Comparison of ENCODE assay signal across 8 cellular contexts in genomic region chr9:113578877-113579269, GRCh38.
A peak's percentile ranks its signal among the peaks of the same experiment; 100 is the strongest.
DNase-seq lines count a peak whose midpoint lies in the region; FAIRE-seq and TF ChIP-seq lines count a peak whose summit lies in the region.

No MANE protein-coding gene starts in this region.

- no peaks in the 10 kb centered on the region for H3K9me3 ChIP-seq in duodenal mucosa (ENCODE audit: control insufficient read depth in 1 of 2, low read length in 2 of 2)

- H3K9ac ChIP-seq in duodenal mucosa (ENCODE audit: low read depth in 1 of 2, low read length in 2 of 2): peak overlapping the region in 1 of 2 donors; percentile 15

- H3K27ac ChIP-seq in duodenal mucosa (ENCODE audit: low read depth, low read length): peak overlapping the region; percentile 30

- peaks cover 54 to 61% of the 10 kb centered on the region in 2 donors for H3K4me1 ChIP-seq in duodenal mucosa (ENCODE audit: control insufficient read depth in 1 of 2, insufficient read depth in 2 of 2, low read length in 2 of 2)

- no peak for TF ChIP-seq CTCF in GM12864 (IDR thresholded peaks at IDR 0.05; ENCODE audit: low read depth, low read length, missing control alignments)
- no peak for TF ChIP-seq CTCF in HFF-Myc (IDR thresholded peaks at IDR 0.05; ENCODE audit: low read depth, low read length, missing control alignments)

- no peak overlapping the region; the same call in 1 of the 2 replicates for H3K4me3 ChIP-seq in GM12864 (ENCODE audit: low read depth, low read length)
- H3K4me3 ChIP-seq in HFF-Myc (replicated peaks; ENCODE audit: low read depth, low read length): no peak overlapping the region
- no peak overlapping the region for H3K4me3 ChIP-seq in duodenal mucosa (ENCODE audit: low read depth in 1 of 2, low read length in 2 of 2)

- FAIRE-seq in urothelium cell line (lab: Jason Lieb, UNC): no peak

- DNase-seq in GM12864 (ENCODE audit: low read depth) (peak; percentile 80), HFF-Myc (ENCODE audit: extremely low read depth, low read depth) (peak; percentile 97), MV-4-11 (lab: John Stamatoyannopoulos, UW) (peak; percentile 91), posterior vena cava (ENCODE audit: low spot score) (peak; percentile 90), urothelium cell line (ENCODE audit: low spot score) (peak; percentile 94), NCI-H748 (lab: John Stamatoyannopoulos, UW; ENCODE audit: unreplicated experiment) (no peak)
- peak; percentile 73 for DNase-seq in activated CD4-positive, alpha-beta T cell treated with anti-CD3 and anti-CD28 coated beads, Interleukin-2, amount 50 U/mL, for 1 hour

- intact Hi-C loops in posterior vena cava (cut with DNase I): no loop called here

- H3K36me3 ChIP-seq in duodenal mucosa (ENCODE audit: control insufficient read depth in 1 of 2, insufficient read depth in 2 of 2, low read length in 2 of 2): peaks cover 9 to 16% of the 10 kb centered on the region in 2 donors

- no peaks in the 10 kb centered on the region for H3K27me3 ChIP-seq in duodenal mucosa (ENCODE audit: control insufficient read depth in 1 of 2, insufficient read depth in 2 of 2, low read length in 2 of 2)
